Comparison of ENCODE assay signal across 22 cellular contexts in genomic region chr14:45051180-45051579, GRCh38.
"Had no signal": no experiment of that assay in that cellular context is flagged by ENCODE, and none has a peak within 500 bp of the region (broad histone marks: within the 10 kb centered on the region; RNA-seq: fewer than 3 reads in every experiment).

No MANE protein-coding gene starts in this region.

- DNase-seq: activated CD4-positive, alpha-beta memory T cell treated with anti-CD3 and anti-CD28 coated beads for 36 hours; activated CD4-positive, alpha-beta T cell treated with anti-CD3 and anti-CD28 coated beads, Interleukin-2, amount 10 ng/mL, durations not matched to agents 7 days and 5 days; activated CD4-positive, CD25-positive, alpha-beta regulatory T cell; activated CD8-positive, alpha-beta memory T cell treated with anti-CD3 and anti-CD28 coated beads for 24 hours; activated effector memory CD4-positive, alpha-beta T cell treated with anti-CD3 and anti-CD28 coated beads, Interleukin-2, amount 50 U/mL, for 16 hours; activated naive CD4-positive, alpha-beta T cell treated with Interleukin-2 at 50 U/mL for 16 hours; activated T-cell treated with anti-CD3 and anti-CD28 coated beads, Interleukin-2, amount 50 U/mL, for 4 hours; amygdala; Karpas-422; NCI-H1105 treated with DMSO at 0.1 percent for 48 hours; NCI-H1436 treated with DMSO at 0.1 percent for 48 hours; NCI-H187; NCI-H2081; NCI-H2227 treated with DMSO at 0.1 percent for 48 hours; NCI-H446 treated with DMSO at 0.1 percent for 48 hours; NCI-H524 treated with DMSO at 0.1 percent for 48 hours; NCI-H774; NK-92 treated with Interleukin-12 subunit alpha and Interleukin-12 subunit beta, amount 100 ng/mL, for 24 hours; OCI-M1; SHP77 treated with DMSO at 0.1 percent for 48 hours; T-cell had no signal

- ATAC-seq: activated T-cell treated with anti-CD3 and anti-CD28 coated beads, Interleukin-2, amount 50 U/mL, for 4 hours; Panc1; T-cell had no signal
